ENCODE assay signal across 17 cellular contexts in the genomic region with DNA sequence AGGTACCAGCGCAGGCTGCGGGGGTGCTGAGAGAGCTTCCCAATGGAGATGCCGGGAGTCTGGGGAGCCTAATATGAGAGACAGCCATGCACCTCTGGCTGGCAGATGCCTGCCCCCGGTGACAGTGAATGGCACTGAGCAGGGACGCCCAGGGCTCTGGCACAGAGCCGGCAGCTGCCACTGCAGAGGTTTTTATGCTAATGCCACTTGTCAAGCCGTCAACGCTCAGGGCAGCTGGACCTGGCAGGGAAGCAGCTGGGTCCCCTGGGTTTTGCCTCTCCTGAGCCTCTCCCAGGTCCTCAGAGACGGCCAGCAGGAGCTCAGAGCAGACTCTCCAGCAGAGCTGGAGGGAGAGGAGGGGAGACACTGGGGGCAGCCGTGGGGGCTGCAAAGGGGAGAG.
DNase-seq lines count a peak whose midpoint lies in the region; ATAC-seq and TF ChIP-seq lines count a peak whose summit lies in the region.
"Had no signal": no experiment of that assay in that cellular context is flagged by ENCODE, and none has a peak within 500 bp of the region (broad histone marks: within the 10 kb centered on the region; RNA-seq: fewer than 3 reads in every experiment).

No MANE protein-coding gene starts in this region.

- peaks cover 0 to 17% (median 0%) of the 10 kb centered on the region in 7 donors for H3K27me3 ChIP-seq in heart right ventricle
- H3K27me3 ChIP-seq: SJSA1 had no signal

- no peak overlapping the region for H3K4me3 ChIP-seq in heart right ventricle
- H3K4me3 ChIP-seq: SJSA1 had no signal

- 29 to 45% methylated on average over 10 of the region's 10 CpGs for WGBS in heart right ventricle, 2 donors

- ATAC-seq in heart right ventricle (peak in 7 of 8 donors; percentile 61 to 81 (median 68)), HG02970 (IDR thresholded peaks at IDR 0.05; ENCODE audit: low FRiP score, unreplicated experiment) (no peak)
- ATAC-seq: activated CD8-positive, alpha-beta memory T cell treated with anti-CD3 and anti-CD28 coated beads, Interleukin-2, amount 10 ng/mL, durations not matched to agents 7 days and 5 days had no signal

- H3K9me3 ChIP-seq in heart right ventricle: no peaks in the 10 kb centered on the region
- H3K9me3 ChIP-seq: SJSA1 had no signal

- no peak for TF ChIP-seq CTCF in heart right ventricle (IDR thresholded peaks at IDR 0.05)

- H3K27ac ChIP-seq in heart right ventricle: no peak overlapping the region
- H3K27ac ChIP-seq: KMS-11, SJSA1 had no signal

- DNase-seq in COR-L47 (lab: John Stamatoyannopoulos, UW): peak; percentile 92
- peak; percentile 95 for DNase-seq in NCI-H1105 (lab: John Stamatoyannopoulos, UW)
- peak; percentile 88 for DNase-seq in NCI-H510A treated with DMSO at 0.1 percent for 48 hours (lab: John Stamatoyannopoulos, UW)
- peak; percentile 24 to 61 for DNase-seq in heart right ventricle
- DNase-seq in superior temporal gyrus (ENCODE audit: extremely low spot score): no peak
- DNase-seq in amygdala (lab: John Stamatoyannopoulos, UW): no peak
- no peak for DNase-seq in activated CD4-positive, CD25-positive, alpha-beta regulatory T cell treated with anti-CD3 and anti-CD28 coated beads, Interleukin-2, amount 50 U/mL, for 72 hours
- DNase-seq: activated CD8-positive, alpha-beta memory T cell treated with anti-CD3 and anti-CD28 coated beads, Interleukin-2, amount 10 ng/mL, durations not matched to agents 7 days and 5 days; activated naive CD4-positive, alpha-beta T cell treated with anti-CD3 and anti-CD28 coated beads for 36 hours; endodermal cell; foreskin melanocyte; GDM1; islet precursor cell; NCI-H446 treated with DMSO at 0.1 percent for 48 hours had no signal

- intact Hi-C loops in heart right ventricle (cut with DNase I): no loop called here

- H3K4me1 ChIP-seq in heart right ventricle: peaks cover 0 to 2% (median under 1%) of the 10 kb centered on the region in 9 donors
- H3K4me1 ChIP-seq: SJSA1 had no signal

- no peaks in the 10 kb centered on the region for H3K36me3 ChIP-seq in heart right ventricle
- H3K36me3 ChIP-seq: SJSA1 had no signal

Comparison
In these comparisons a context has a peak if more than half of its experiments do, and no peak if none do; other contexts are left out.
1. DNase-seq: peak in COR-L47 (single experiment), NCI-H1105 (single experiment), NCI-H510A treated with DMSO at 0.1 percent for 48 hours (single experiment) and heart right ventricle (2 of 2); none in superior temporal gyrus (single experiment), amygdala (0 of 56) and activated CD4-positive, CD25-positive, alpha-beta regulatory T cell treated with anti-CD3 and anti-CD28 coated beads, Interleukin-2, amount 50 U/mL, for 72 hours (single experiment).